Comparison of ENCODE assay signal across 16 cellular contexts in the genomic region with DNA sequence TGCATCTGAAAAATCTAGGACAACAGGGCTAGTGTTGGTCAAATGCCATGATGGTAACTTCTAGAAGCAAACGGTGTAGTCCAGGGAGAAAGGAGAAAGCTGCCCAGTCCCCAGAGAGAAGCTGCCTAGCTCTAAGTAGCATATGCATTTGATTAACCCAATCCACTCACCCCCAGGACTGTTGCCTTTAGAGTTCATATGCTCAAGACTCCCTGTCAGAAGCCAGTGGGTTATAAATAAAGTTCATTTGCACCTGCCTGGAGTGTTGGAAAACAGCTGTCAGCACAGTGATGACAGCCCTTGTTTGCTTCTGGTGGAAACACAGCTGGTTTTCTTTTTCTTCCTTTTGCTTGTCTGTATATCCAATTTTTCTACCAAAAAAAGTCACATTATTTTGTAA. TPM values are rescaled to one million over a fixed set of nuclear protein-coding genes. Genes with fewer than 3 reads are reported as not detected.
DNase-seq lines count a peak whose midpoint lies in the region; ATAC-seq and TF ChIP-seq lines count a peak whose summit lies in the region.
"Had no signal": no experiment of that assay in that cellular context is flagged by ENCODE, and none has a peak within 500 bp of the region (broad histone marks: within the 10 kb centered on the region; RNA-seq: fewer than 3 reads in every experiment).

No MANE protein-coding gene starts in this region.

- peak overlapping the region; percentile 68; the same call in 1 of the 2 replicates for H3K27ac ChIP-seq in Panc1 (ENCODE audit: low read length)
- H3K27ac ChIP-seq: HL-60 had no signal

- H3K27me3 ChIP-seq in Panc1 (ENCODE audit: control insufficient read depth, insufficient read depth, low read length) (no peaks in the 10 kb centered on the region), skeletal muscle satellite cell (ENCODE audit: control insufficient read depth, insufficient read depth, low read length) (no peaks in the 10 kb centered on the region)
- H3K27me3 ChIP-seq: colonic mucosa had no signal

- no peaks in the 10 kb centered on the region for H3K36me3 ChIP-seq in Panc1 (ENCODE audit: control insufficient read depth, insufficient read depth, low read length)
- H3K36me3 ChIP-seq in skeletal muscle satellite cell (ENCODE audit: insufficient read depth, low read length): no peaks in the 10 kb centered on the region
- H3K36me3 ChIP-seq: colonic mucosa had no signal

- no peak for ATAC-seq in Panc1
- ATAC-seq in left colon: no peak
- ATAC-seq: stimulated activated memory B cell treated with anti-CD40 and anti-IgM and Interleukin-4, amounts not matched to agents 10 μg/mL and 1 μg/mL and 100 μg/mL, for 72 hours had no signal

- CTCF ChIA-PET in Panc1 (lab: Charles Lee): no interaction called here

- H3K9me3 ChIP-seq in Panc1 (ENCODE audit: control insufficient read depth, insufficient read depth, low read depth, low read length) (no peaks in the 10 kb centered on the region), skeletal muscle satellite cell (replicated peaks; ENCODE audit: low read length) (no peaks in the 10 kb centered on the region)
- H3K9me3 ChIP-seq: colonic mucosa had no signal

- POLR2A ChIA-PET in Panc1 (lab: Charles Lee): interaction anchor here (0.7 to 1.1 kb wide), 2 partner anchors 96 to 100 kb away, joined by 3 to 5 read pairs; no protein-coding TSS in a partner anchor

- H3K4me1 ChIP-seq in Panc1 (ENCODE audit: control insufficient read depth, insufficient read depth, low read length) (peaks cover 25% of the 10 kb centered on the region), skeletal muscle satellite cell (ENCODE audit: control insufficient read depth, insufficient read depth, low read length) (peaks cover 78% of the 10 kb centered on the region)

- DNase-seq in HCEC 1CT (peak; percentile 38), Panc1 (ENCODE audit: low read depth, low spot score) (no peak), fibroblast of villous mesenchyme (ENCODE audit: low read depth) (peak; percentile 34), KG1 (lab: John Stamatoyannopoulos, UW) (no peak), left colon (no peak)
- no peak for DNase-seq in activated CD8-positive, alpha-beta memory T cell treated with anti-CD3 and anti-CD28 coated beads, Interleukin-2, amount 50 U/mL, for 4 hours
- DNase-seq: activated CD4-positive, CD25-positive, alpha-beta regulatory T cell treated with anti-CD3 and anti-CD28 coated beads, Interleukin-2, amount 50 U/mL, for 72 hours; CD4-positive, CD25-positive, alpha-beta regulatory T cell; colonic mucosa; GDM1; stimulated activated CD4-positive, alpha-beta T cell treated with anti-CD3 and anti-CD28 coated beads, Interleukin-4, amount 100 ng/mL, for 24 hours had no signal

- H3K4me3 ChIP-seq in Panc1 (ENCODE audit: low read depth in 2 of 2, low read length in 2 of 2) (no peak overlapping the region), fibroblast of villous mesenchyme (ENCODE audit: low read depth, low read length) (no peak overlapping the region), skeletal muscle satellite cell (ENCODE audit: low read length) (no peak overlapping the region)
- H3K4me3 ChIP-seq: colonic mucosa had no signal

- TF ChIP-seq CTCF in Panc1 (IDR thresholded peaks at IDR 0.05) (no peak), fibroblast of villous mesenchyme (IDR thresholded peaks at IDR 0.05; ENCODE audit: insufficient read depth, low read depth, low read length) (no peak)

- in situ Hi-C loops in Panc1 (cut with HindIII; ENCODE audit: low pct_unique_long_range_greater_than_20kb, low sequenced_read_pairs): no loop called here

- peak overlapping the region; percentile 47 for H3K9ac ChIP-seq in skeletal muscle satellite cell (ENCODE audit: low read depth, low read length)

- peak overlapping the region; percentile 10 for H3K4me2 ChIP-seq in skeletal muscle satellite cell (ENCODE audit: low read length)

- no TSS peak for BruUV-seq in Panc1 (replicated peaks; lab: Mats Ljungman, UMichigan)

- intact Hi-C loops in Panc1 (cut with micrococcal nuclease; ENCODE audit: unreplicated experiment): no loop called here
- intact Hi-C loops in left colon (cut with DNase I, micrococcal nuclease): loop anchor here in 1 of 2 donors (10.0 kb wide), 2 partner anchors 88 to 118 kb away; no protein-coding TSS in a partner anchor

RNA-seq across cellular contexts. Expression of a gene that starts 2.1 kb away (rescaled TPM):
- total RNA-seq in Panc1 (2021; ENCODE audit: unreplicated experiment) (0.46 TPM), fibroblast of villous mesenchyme (under 0.01 TPM in 1 of 2 replicates, not detected in the other), left colon (under 1 TPM in 1 of 2 donors, not detected in 1; 0.70 TPM)
- polyA plus RNA-seq in Panc1 (2012; ENCODE audit: insufficient read length): not detected
- total RNA-seq in skeletal muscle satellite cell (2012; rRNA removed): not detected in 2 replicates
- total RNA-seq: CD4-positive, CD25-positive, alpha-beta regulatory T cell; MCF 10A; pulmonary artery endothelial cell had no signal
- polyA plus RNA-seq: CD4-positive, CD25-positive, alpha-beta regulatory T cell had no signal

Comparison
In these comparisons a context has a peak if more than half of its experiments do, and no peak if none do; other contexts are left out.
1. DNase-seq: peak in HCEC 1CT (single experiment) and fibroblast of villous mesenchyme (single experiment); none in Panc1 (single experiment), KG1 (single experiment), activated CD8-positive, alpha-beta memory T cell treated with anti-CD3 and anti-CD28 coated beads, Interleukin-2, amount 50 U/mL, for 4 hours (single experiment) and left colon (0 of 2).